In the genomic region with DNA sequence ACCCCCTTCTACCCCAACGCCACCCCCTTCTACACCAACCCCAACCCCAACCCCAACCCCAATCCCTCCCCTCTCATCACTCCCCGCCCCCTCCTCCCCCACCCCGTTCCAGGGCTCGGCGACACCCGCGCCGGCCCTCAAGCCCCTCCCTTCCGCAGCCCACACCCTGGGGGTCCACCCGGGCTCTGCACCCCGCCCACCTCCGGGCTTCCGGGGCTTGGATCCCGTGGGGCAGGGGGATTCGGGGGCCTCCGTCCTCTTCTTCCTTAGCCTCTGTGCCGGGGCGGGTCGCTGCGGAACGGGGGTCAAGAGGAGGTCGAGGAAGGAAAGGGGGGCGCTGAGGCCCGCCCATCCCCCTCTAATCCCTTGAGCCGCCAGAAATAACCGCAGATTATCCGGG, we compare ENCODE assay signal across 1 cellular context.
TF ChIP-seq lines count a peak whose summit lies in the region.

No MANE protein-coding gene starts in this region.

TF ChIP-seq in H1, 55 proteins besides CTCF, POLR2A, EP300 and RAD21:
- TF ChIP-seq SP2 (IDR thresholded peaks at IDR 0.05; ENCODE audit: low read length) (no peak), JUN (IDR thresholded peaks at IDR 0.05; ENCODE audit: low read depth, low read length) (no peak), KDM1A (IDR thresholded peaks at IDR 0.05; ENCODE audit: borderline replicate concordance, low read length) (no peak), RBBP5 (IDR thresholded peaks at IDR 0.05; ENCODE audit: borderline replicate concordance, low read depth, low read length) (no peak), MAFK (IDR thresholded peaks at IDR 0.05; ENCODE audit: low read depth, low read length) (no peak), YY1 (IDR thresholded peaks at IDR 0.05; ENCODE audit: low read depth, low read length) (no peak), NANOG (IDR thresholded peaks at IDR 0.05; ENCODE audit: insufficient read depth, low read depth, low read length, poor library complexity, severe bottlenecking) (no peak), BCL11A (IDR thresholded peaks at IDR 0.05; ENCODE audit: low read depth in 2 of 2, low read length in 2 of 2) (no peak), CHD1 (IDR thresholded peaks at IDR 0.05; ENCODE audit: low read depth, low read length) (no peak), EGR1 (IDR thresholded peaks at IDR 0.05; ENCODE audit: borderline replicate concordance, low read depth, low read length) (no peak), CEBPB (IDR thresholded peaks at IDR 0.05; ENCODE audit: low read depth, low read length) (no peak), RNF2 (IDR thresholded peaks at IDR 0.05; ENCODE audit: borderline replicate concordance, low read depth, low read length, missing control alignments, poor library complexity, severe bottlenecking) (no peak), SP4 (IDR thresholded peaks at IDR 0.05; ENCODE audit: low read length) (no peak), KDM5A (IDR thresholded peaks at IDR 0.05; ENCODE audit: low read length) (no peak)
